Comparison of ENCODE assay signal across 1 cellular context in genomic region chr3:136676009-136676408, GRCh38.
TF ChIP-seq lines count a peak whose summit lies in the region.

No MANE protein-coding gene starts in this region.

TF ChIP-seq in IMR-90, 13 proteins besides CTCF, POLR2A, EP300 and RAD21 (continued from another document):
- TF ChIP-seq USF2 (IDR thresholded peaks at IDR 0.05; ENCODE audit: low read depth, low read length) (no peak), CHD1 (IDR thresholded peaks at IDR 0.05; ENCODE audit: low read depth, low read length) (no peak), BHLHE40 (IDR thresholded peaks at IDR 0.05; ENCODE audit: low read depth, low read length) (no peak)
